Comparison of ENCODE assay signal across 20 cellular contexts in the genomic region with DNA sequence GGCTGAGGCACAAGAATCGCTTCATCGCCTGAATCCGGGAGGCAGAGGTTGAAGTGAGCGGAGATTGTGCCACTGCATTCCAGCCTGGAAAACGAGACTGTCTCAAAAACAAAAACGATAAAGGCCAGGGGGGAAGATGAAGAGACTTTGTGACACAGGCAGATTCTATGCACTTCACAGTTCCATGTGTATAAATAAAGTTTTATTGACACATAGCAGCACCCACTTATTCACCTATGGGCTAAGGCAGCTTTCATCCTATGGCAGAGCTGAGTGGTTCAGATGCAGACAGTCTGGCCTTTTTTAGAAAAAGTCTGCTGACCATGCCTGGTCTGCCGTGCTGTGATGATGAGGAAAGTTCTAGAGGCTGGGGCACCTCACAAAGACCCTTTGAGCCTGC. TPM values are rescaled to one million over a fixed set of nuclear protein-coding genes. Genes with fewer than 3 reads are reported as not detected.
DNase-seq lines count a peak whose midpoint lies in the region; ATAC-seq, FAIRE-seq and TF ChIP-seq lines count a peak whose summit lies in the region.
"Had no signal": no experiment of that assay in that cellular context is flagged by ENCODE, and none has a peak within 500 bp of the region (broad histone marks: within the 10 kb centered on the region; RNA-seq: fewer than 3 reads in every experiment).

No MANE protein-coding gene starts in this region.

- no peak overlapping the region for H3K9ac ChIP-seq in HepG2 (ENCODE audit: insufficient read depth, low read depth, low read length)
- H3K9ac ChIP-seq: BLaER1 treated with 17β-estradiol and CSF1 and Interleukin-3, amounts not matched to agents 10 nM and 100 nM had no signal

- H4K20me1 ChIP-seq in HepG2 (ENCODE audit: insufficient read depth, low read length), result 0 out of 2 replicates have a peak, but pooled peaks cover 11% of the 10 kb centered on the region

- BruUV-seq in HepG2 (replicated peaks; lab: Mats Ljungman, UMichigan), result no TSS peak

- H3K27ac ChIP-seq in HepG2 (ENCODE audit: extremely low read length, insufficient read depth, low read length) (no peak overlapping the region), right lobe of liver (no peak overlapping the region), RWPE1 (peak overlapping the region; percentile 83), testis (no peak overlapping the region)
- H3K27ac ChIP-seq: BLaER1 treated with 17β-estradiol and CSF1 and Interleukin-3, amounts not matched to agents 10 nM and 100 nM had no signal

- H3K4me3 Mint-ChIP-seq in neural crest cell, result peak overlapping the region; percentile 49
- H3K4me3 Mint-ChIP-seq in stimulated activated effector memory CD8-positive, alpha-beta T cell treated with anti-CD3 and anti-CD28 coated beads, Interleukin-12 subunit alpha, Interleukin-12 subunit beta, amount 100 ng/mL, for 72 hours, result no peak overlapping the region
- H3K4me3 Mint-ChIP-seq: CD8-positive, alpha-beta T cell had no signal

- TF ChIP-seq RAD21 in HepG2 (CRISPR knock-in tag; IDR thresholded peaks at IDR 0.05), result no peak

- POLR2A ChIA-PET in HepG2 (lab: Yijun Ruan, JAX), result no interaction called here
- POLR2A ChIA-PET in RWPE1 (lab: Yijun Ruan, JAX; ENCODE audit: low non-redundant PET), result no interaction called here

- H3K4me1 ChIP-seq in HepG2 (ENCODE audit: insufficient read depth, low read length) (peaks cover 16% of the 10 kb centered on the region), right lobe of liver (peaks cover 0 to 4% (median 0%) of the 10 kb centered on the region in 4 donors), testis (peaks cover 8% of the 10 kb centered on the region)

- DNase-seq in HepG2 (ENCODE audit: low spot score) (no peak), right lobe of liver (no peak), RWPE1 (ENCODE audit: low spot score) (no peak), neural crest cell (ENCODE audit: low read depth, low spot score) (no peak), testis (no peak)
- no peak for DNase-seq in stimulated activated effector memory CD8-positive, alpha-beta T cell treated with anti-CD3 and anti-CD28 coated beads, Interleukin-12 subunit alpha, Interleukin-12 subunit beta, amount 100 ng/mL, for 72 hours (ENCODE audit: low spot score in 2 of 2)
- no peak for DNase-seq in effector CD4-positive, alpha-beta T cell
- DNase-seq: 8988T; Calu3; CD8-positive, alpha-beta T cell; DMS53; DND-41; EL had no signal

- 96% methylated on average over 6 of the region's 7 CpGs for WGBS in HepG2 (ENCODE audit: low lambda C conversion rate)
- 94% methylated on average over 3 of the region's 7 CpGs for WGBS in right lobe of liver (ENCODE audit: insufficient coverage, low coverage, low lambda C conversion rate, missing lambda C conversion rate)
- WGBS in testis, 2 donors, result 94 to 95% methylated on average over 7 of the region's 7 CpGs

- TF ChIP-seq POLR2A in HepG2 (IDR thresholded peaks at IDR 0.05; ENCODE audit: insufficient read depth in 1 of 2, low read depth in 2 of 2, low read length in 2 of 2) (no peak), right lobe of liver (IDR thresholded peaks at IDR 0.05) (no peak), testis (IDR thresholded peaks at IDR 0.05) (no peak)

- intact Hi-C loops in HepG2 (cut with micrococcal nuclease; ENCODE audit: unreplicated experiment) (no loop called here), right lobe of liver (cut with DNase I) (no loop called here), testis (cut with DNase I; ENCODE audit: low total_unique reads) (no loop called here)

- in situ Hi-C loops in HepG2 (cut with HindIII; ENCODE audit: extremely low pct_ligation_motif_present, low pct_unique_long_range_greater_than_20kb), result no loop called here

- FAIRE-seq in HepG2 (lab: Jason Lieb, UNC), result no peak
- FAIRE-seq: GM12891, GM19239, HTR-8/SVneo had no signal

- H3K36me3 ChIP-seq in HepG2 (replicated peaks in 1 of 2; ENCODE audit: control insufficient read depth in 1 of 2, insufficient read depth in 2 of 2, low read length in 2 of 2) (peaks cover 6 to 25% of the 10 kb centered on the region in 2 experiments; a peak in 1 of 5 replicates), right lobe of liver (no peaks in the 10 kb centered on the region), testis (ENCODE audit: low read depth, missing control alignments) (no peaks in the 10 kb centered on the region)

- H3K27me3 ChIP-seq in HepG2 (ENCODE audit: control insufficient read depth in 1 of 2, insufficient read depth in 2 of 2, low read length in 2 of 2) (no peaks in the 10 kb centered on the region), right lobe of liver (no peaks in the 10 kb centered on the region), testis (no peaks in the 10 kb centered on the region)
- H3K27me3 ChIP-seq: BLaER1 treated with 17β-estradiol and CSF1 and Interleukin-3, amounts not matched to agents 10 nM and 100 nM had no signal

- no peak overlapping the region for H3K4me3 ChIP-seq in HepG2 (replicated peaks in 1 of 3; ENCODE audit: insufficient read depth in 1 of 3, low read depth in 2 of 3, low read length in 3 of 3)
- no peak overlapping the region for H3K4me3 ChIP-seq in right lobe of liver
- no peak overlapping the region for H3K4me3 ChIP-seq in testis
- H3K4me3 ChIP-seq: BLaER1 treated with 17β-estradiol and CSF1 and Interleukin-3, amounts not matched to agents 10 nM and 100 nM; HAP-1 had no signal

- no peak overlapping the region for H2AFZ ChIP-seq in HepG2 (ENCODE audit: low read length)

- H3K27me3 Mint-ChIP-seq in neural crest cell (ENCODE audit: low read depth), result no peaks in the 10 kb centered on the region
- H3K27me3 Mint-ChIP-seq: IgD-negative memory B cell had no signal

- no peaks in the 10 kb centered on the region for H3K36me3 Mint-ChIP-seq in neural crest cell (ENCODE audit: low read depth)
- H3K36me3 Mint-ChIP-seq in stimulated activated effector memory CD8-positive, alpha-beta T cell treated with anti-CD3 and anti-CD28 coated beads, Interleukin-12 subunit alpha, Interleukin-12 subunit beta, amount 100 ng/mL, for 72 hours, result peaks cover 44% of the 10 kb centered on the region
- H3K36me3 Mint-ChIP-seq: IgD-negative memory B cell had no signal

- no peak overlapping the region for H3K4me2 ChIP-seq in HepG2 (ENCODE audit: low read depth, low read length)
- H3K4me2 ChIP-seq: BLaER1 treated with 17β-estradiol and CSF1 and Interleukin-3, amounts not matched to agents 10 nM and 100 nM had no signal

- peaks cover 18% of the 10 kb centered on the region for H3K4me1 Mint-ChIP-seq in neural crest cell
- peaks cover 23% of the 10 kb centered on the region for H3K4me1 Mint-ChIP-seq in stimulated activated effector memory CD8-positive, alpha-beta T cell treated with anti-CD3 and anti-CD28 coated beads, Interleukin-12 subunit alpha, Interleukin-12 subunit beta, amount 100 ng/mL, for 72 hours

- no peak overlapping the region for H3K27ac Mint-ChIP-seq in neural crest cell (ENCODE audit: unreplicated experiment)
- peak overlapping the region; percentile 20 for H3K27ac Mint-ChIP-seq in stimulated activated effector memory CD8-positive, alpha-beta T cell treated with anti-CD3 and anti-CD28 coated beads, Interleukin-12 subunit alpha, Interleukin-12 subunit beta, amount 100 ng/mL, for 72 hours
- H3K27ac Mint-ChIP-seq: CD8-positive, alpha-beta T cell had no signal

- TF ChIP-seq EP300 in HepG2 (IDR thresholded peaks at IDR 0.05; ENCODE audit: low read depth in 2 of 2, low read length in 2 of 2), result no peak
- TF ChIP-seq EP300 in HepG2 (CRISPR knock-in tag; IDR thresholded peaks at IDR 0.05; ENCODE audit: borderline replicate concordance), result no peak

- CTCF ChIA-PET in HepG2 (lab: Yijun Ruan, JAX; ENCODE audit: low intra/inter-chr PET ratio, low total read pairs), result no interaction called here
- CTCF ChIA-PET in RWPE1 (lab: Yijun Ruan, JAX), result no interaction called here

- H3K79me2 ChIP-seq in HepG2 (ENCODE audit: insufficient read depth, low read length), result peaks cover 76% of the 10 kb centered on the region

- H3K9me3 ChIP-seq in HepG2 (ENCODE audit: low read length) (no peaks in the 10 kb centered on the region), right lobe of liver (no peaks in the 10 kb centered on the region), testis (no peaks in the 10 kb centered on the region)
- H3K9me3 ChIP-seq: BLaER1 treated with 17β-estradiol and CSF1 and Interleukin-3, amounts not matched to agents 10 nM and 100 nM; HAP-1 had no signal

- H3K9me3 Mint-ChIP-seq in neural crest cell, result no peaks in the 10 kb centered on the region
- no peaks in the 10 kb centered on the region for H3K9me3 Mint-ChIP-seq in stimulated activated effector memory CD8-positive, alpha-beta T cell treated with anti-CD3 and anti-CD28 coated beads, Interleukin-12 subunit alpha, Interleukin-12 subunit beta, amount 100 ng/mL, for 72 hours
- H3K9me3 Mint-ChIP-seq: CD8-positive, alpha-beta T cell; IgD-negative memory B cell had no signal

- ATAC-seq in HepG2 (no peak), right lobe of liver (no peak), HG02981 (IDR thresholded peaks at IDR 0.05; ENCODE audit: unreplicated experiment) (no peak)
- no peak for ATAC-seq in stimulated activated effector memory CD8-positive, alpha-beta T cell treated with anti-CD3 and anti-CD28 coated beads, Interleukin-12 subunit alpha, Interleukin-12 subunit beta, amount 100 ng/mL, for 72 hours
- ATAC-seq: CD8-positive, alpha-beta T cell had no signal

- no peak for TF ChIP-seq CTCF in HepG2 (CRISPR knock-in tag; IDR thresholded peaks at IDR 0.05)
- TF ChIP-seq CTCF in right lobe of liver (IDR thresholded peaks at IDR 0.05), result no peak
- no peak for TF ChIP-seq CTCF in RWPE1 (conservative IDR thresholded peaks at IDR 0.05; ENCODE audit: low read depth)
- no peak for TF ChIP-seq CTCF in neural crest cell (conservative IDR thresholded peaks at IDR 0.05)
- TF ChIP-seq CTCF in testis (IDR thresholded peaks at IDR 0.05), result no peak

RNA-seq across cellular contexts. Expression of a gene that starts 5.6 kb away (rescaled TPM):
- total RNA-seq in HepG2 (2016; rRNA removed; fragmentation: Illumina TruSeq; extraction: Trizol) (93.6 and 105 TPM in 2 replicates), right lobe of liver (10 to 100 TPM in 1 of 6 experiments, 1 to 10 TPM in 5; 4.6 to 11.6 (median 7.1) TPM), neural crest cell (201 and 206 TPM in 2 replicates), testis (10 to 100 TPM; 69.4 to 69.7 TPM)
- 8.6 and 9.2 TPM in 2 replicates for total RNA-seq in HepG2 (2016; cell fraction: cytosol; rRNA removed; fragmentation: Illumina TruSeq; extraction: Trizol; ENCODE audit: low read depth)
- 80.4 and 107 TPM in 2 replicates for total RNA-seq in HepG2 (2016; cell fraction: insoluble cytoplasmic fraction; rRNA removed; fragmentation: Illumina TruSeq; extraction: Trizol)
- total RNA-seq in HepG2 (2016; cell fraction: membrane; rRNA removed; fragmentation: Illumina TruSeq; extraction: Trizol), result 34.1 and 36.1 TPM in 2 replicates
- 44.6 and 52.0 TPM in 2 replicates for total RNA-seq in HepG2 (2016; cell fraction: nucleus; rRNA removed; fragmentation: Illumina TruSeq; extraction: Trizol)
- polyA plus RNA-seq in HepG2 (2011; rRNA removed) (77.2 and 89.7 TPM in 2 replicates), testis (ENCODE audit: insufficient read depth, low read depth, low replicate concordance) (77.4 TPM)
- polyA plus RNA-seq in HepG2 (2011; cell fraction: cytosol; rRNA removed), result 83.5 and 98.7 TPM in 2 replicates
- 75.2 and 87.6 TPM in 2 replicates for polyA plus RNA-seq in HepG2 (2011; cell fraction: nucleus; rRNA removed)
- polyA plus RNA-seq in HepG2 (2012), result 40.0 and 41.8 TPM in 2 replicates
- polyA plus RNA-seq in HepG2 (2016; cell fraction: cytosol; fragmentation: Illumina TruSeq; extraction: Trizol; ENCODE audit: low read depth), result 7.1 and 7.6 TPM in 2 replicates
- polyA plus RNA-seq in HepG2 (2016; cell fraction: insoluble cytoplasmic fraction; fragmentation: Illumina TruSeq; extraction: Trizol; ENCODE audit: low read depth), result 74.9 and 86.7 TPM in 2 replicates
- 19.0 and 21.3 TPM in 2 replicates for polyA plus RNA-seq in HepG2 (2016; cell fraction: membrane; fragmentation: Illumina TruSeq; extraction: Trizol; ENCODE audit: low read depth)
- polyA plus RNA-seq in HepG2 (2016; cell fraction: nucleus; fragmentation: Illumina TruSeq; extraction: Trizol; ENCODE audit: insufficient read depth, low read depth), result 75.4 and 76.1 TPM in 2 replicates
- polyA minus RNA-seq in HepG2 (2011; rRNA and poly(A)+ RNA removed; ENCODE audit: low replicate concordance), result 106 and 107 TPM in 2 replicates
- polyA minus RNA-seq in HepG2 (2011; cell fraction: cytosol; rRNA and poly(A)+ RNA removed), result 35.3 and 37.2 TPM in 2 replicates
- polyA minus RNA-seq in HepG2 (2011; cell fraction: nucleus; rRNA and poly(A)+ RNA removed), result 14.4 and 16.7 TPM in 2 replicates

RNA-seq across cellular contexts. Expression of a gene that starts 23.8 kb away (rescaled TPM):
- total RNA-seq in HepG2 (2016; rRNA removed; fragmentation: Illumina TruSeq; extraction: Trizol) (108 and 116 TPM in 2 replicates), right lobe of liver (10 to 100 TPM; 35.5 to 59.8 (median 51.1) TPM), neural crest cell (145 and 155 TPM in 2 replicates), testis (10 to 100 TPM; 57.5 to 60.6 TPM)
- total RNA-seq in HepG2 (2016; cell fraction: cytosol; rRNA removed; fragmentation: Illumina TruSeq; extraction: Trizol; ENCODE audit: low read depth), result 78.9 and 87.4 TPM in 2 replicates
- 115 and 120 TPM in 2 replicates for total RNA-seq in HepG2 (2016; cell fraction: insoluble cytoplasmic fraction; rRNA removed; fragmentation: Illumina TruSeq; extraction: Trizol)
- 123 and 146 TPM in 2 replicates for total RNA-seq in HepG2 (2016; cell fraction: membrane; rRNA removed; fragmentation: Illumina TruSeq; extraction: Trizol)
- 37.3 and 42.3 TPM in 2 replicates for total RNA-seq in HepG2 (2016; cell fraction: nucleus; rRNA removed; fragmentation: Illumina TruSeq; extraction: Trizol)
- polyA plus RNA-seq in HepG2 (2011; rRNA removed) (48.4 and 62.5 TPM in 2 replicates), testis (ENCODE audit: insufficient read depth, low read depth, low replicate concordance) (66.6 TPM)
- polyA plus RNA-seq in HepG2 (2011; cell fraction: cytosol; rRNA removed), result 60.7 and 102 TPM in 2 replicates
- polyA plus RNA-seq in HepG2 (2011; cell fraction: nucleus; rRNA removed), result 41.6 and 44.7 TPM in 2 replicates
- polyA plus RNA-seq in HepG2 (2012), result 50.3 and 65.0 TPM in 2 replicates
- polyA plus RNA-seq in HepG2 (2016; cell fraction: cytosol; fragmentation: Illumina TruSeq; extraction: Trizol; ENCODE audit: low read depth), result 94.9 and 117 TPM in 2 replicates
- polyA plus RNA-seq in HepG2 (2016; cell fraction: insoluble cytoplasmic fraction; fragmentation: Illumina TruSeq; extraction: Trizol; ENCODE audit: low read depth), result 117 and 124 TPM in 2 replicates
- 122 and 128 TPM in 2 replicates for polyA plus RNA-seq in HepG2 (2016; cell fraction: membrane; fragmentation: Illumina TruSeq; extraction: Trizol; ENCODE audit: low read depth)
- polyA plus RNA-seq in HepG2 (2016; cell fraction: nucleus; fragmentation: Illumina TruSeq; extraction: Trizol; ENCODE audit: insufficient read depth, low read depth), result 84.2 and 86.9 TPM in 2 replicates
- 23.6 and 42.8 TPM in 2 replicates for polyA minus RNA-seq in HepG2 (2011; rRNA and poly(A)+ RNA removed; ENCODE audit: low replicate concordance)
- 18.8 and 24.2 TPM in 2 replicates for polyA minus RNA-seq in HepG2 (2011; cell fraction: cytosol; rRNA and poly(A)+ RNA removed)
- 17.2 and 19.7 TPM in 2 replicates for polyA minus RNA-seq in HepG2 (2011; cell fraction: nucleus; rRNA and poly(A)+ RNA removed)

RNA-seq across cellular contexts. Expression of a gene that starts 24.8 kb away (rescaled TPM):
- total RNA-seq in HepG2 (2016; rRNA removed; fragmentation: Illumina TruSeq; extraction: Trizol) (3.2 and 4.6 TPM in 2 replicates), right lobe of liver (100 to 1,000 TPM in 4 of 6 experiments, 10 to 100 TPM in 2; 39.0 to 176 (median 127) TPM), neural crest cell (3.3 and 4.1 TPM in 2 replicates), testis (10 to 100 TPM; 30.5 to 59.7 TPM)
- 0.71 and 0.91 TPM in 2 replicates for total RNA-seq in HepG2 (2016; cell fraction: cytosol; rRNA removed; fragmentation: Illumina TruSeq; extraction: Trizol; ENCODE audit: low read depth)
- total RNA-seq in HepG2 (2016; cell fraction: insoluble cytoplasmic fraction; rRNA removed; fragmentation: Illumina TruSeq; extraction: Trizol), result 3.2 and 6.0 TPM in 2 replicates
- 1.8 TPM in 2 replicates for total RNA-seq in HepG2 (2016; cell fraction: membrane; rRNA removed; fragmentation: Illumina TruSeq; extraction: Trizol)
- total RNA-seq in HepG2 (2016; cell fraction: nucleus; rRNA removed; fragmentation: Illumina TruSeq; extraction: Trizol), result 7.3 and 7.6 TPM in 2 replicates
- polyA plus RNA-seq in HepG2 (2011; rRNA removed) (34.1 and 40.4 TPM in 2 replicates), testis (ENCODE audit: insufficient read depth, low read depth, low replicate concordance) (16.9 TPM)
- 40.0 and 43.7 TPM in 2 replicates for polyA plus RNA-seq in HepG2 (2011; cell fraction: cytosol; rRNA removed)
- 66.8 and 77.1 TPM in 2 replicates for polyA plus RNA-seq in HepG2 (2011; cell fraction: nucleus; rRNA removed)
- polyA plus RNA-seq in HepG2 (2012), result 11.3 and 22.4 TPM in 2 replicates
- 1.5 and 1.7 TPM in 2 replicates for polyA plus RNA-seq in HepG2 (2016; cell fraction: cytosol; fragmentation: Illumina TruSeq; extraction: Trizol; ENCODE audit: low read depth)
- polyA plus RNA-seq in HepG2 (2016; cell fraction: insoluble cytoplasmic fraction; fragmentation: Illumina TruSeq; extraction: Trizol; ENCODE audit: low read depth), result 5.5 and 5.8 TPM in 2 replicates
- 2.3 and 2.5 TPM in 2 replicates for polyA plus RNA-seq in HepG2 (2016; cell fraction: membrane; fragmentation: Illumina TruSeq; extraction: Trizol; ENCODE audit: low read depth)
- polyA plus RNA-seq in HepG2 (2016; cell fraction: nucleus; fragmentation: Illumina TruSeq; extraction: Trizol; ENCODE audit: insufficient read depth, low read depth), result 16.6 and 21.3 TPM in 2 replicates
- 22.5 and 88.0 TPM in 2 replicates for polyA minus RNA-seq in HepG2 (2011; rRNA and poly(A)+ RNA removed; ENCODE audit: low replicate concordance)
- polyA minus RNA-seq in HepG2 (2011; cell fraction: cytosol; rRNA and poly(A)+ RNA removed), result 12.3 and 15.6 TPM in 2 replicates
- 35.0 and 45.0 TPM in 2 replicates for polyA minus RNA-seq in HepG2 (2011; cell fraction: nucleus; rRNA and poly(A)+ RNA removed)
